ENCODE assay signal across 2 cellular contexts in genomic region chr1:931380-932177, GRCh38.
TF ChIP-seq lines count a peak whose summit lies in the region.

No MANE protein-coding gene starts in this region.

TF ChIP-seq in Ishikawa, 13 proteins besides CTCF, POLR2A, EP300 and RAD21:
- TF ChIP-seq NFIC (IDR thresholded peaks at IDR 0.05) = peak; percentile 63
- TF ChIP-seq MAX (IDR thresholded peaks at IDR 0.05) = no peak

TF ChIP-seq in K562, 482 proteins besides CTCF, POLR2A, EP300 and RAD21:
- no peak for TF ChIP-seq HDGF (IDR thresholded peaks at IDR 0.05)
- TF ChIP-seq NFIX (CRISPR knock-in tag; IDR thresholded peaks at IDR 0.05; ENCODE audit: low read depth) = 0 out of 2 replicates have a peak, but pooled peaks have one; percentile 41
- TF ChIP-seq ZKSCAN1 (IDR thresholded peaks at IDR 0.05; ENCODE audit: low read depth, low read length) = no peak
- no peak for TF ChIP-seq NFYB (IDR thresholded peaks at IDR 0.05; ENCODE audit: extremely low read depth, insufficient read length)
- peak; percentile 93 for TF ChIP-seq NFIC (IDR thresholded peaks at IDR 0.05)
TF ChIP-seq in K562: peak in this region for 2.
